In genomic region chrX:6849711-6850415, GRCh38 we compare ENCODE assay signal across 20 cellular contexts.
DNase-seq lines count a peak whose midpoint lies in the region; ATAC-seq, FAIRE-seq and TF ChIP-seq lines count a peak whose summit lies in the region.
"Had no signal": no experiment of that assay in that cellular context is flagged by ENCODE, and none has a peak within 500 bp of the region (broad histone marks: within the 10 kb centered on the region; RNA-seq: fewer than 3 reads in every experiment).

No MANE protein-coding gene starts in this region.

- no peaks in the 10 kb centered on the region for H4K20me1 ChIP-seq in astrocyte (ENCODE audit: insufficient read depth, low read length)

- H3K4me1 Mint-ChIP-seq in HFFc6 (ENCODE audit: low read depth) (peaks cover 11% of the 10 kb centered on the region; the same call in 1 of the 2 replicates), astrocyte (ENCODE audit: low read depth, unreplicated experiment) (peaks cover 14% of the 10 kb centered on the region)
- H3K4me1 Mint-ChIP-seq in naive thymus-derived CD4-positive, alpha-beta T cell: no peaks in the 10 kb centered on the region
- no peaks in the 10 kb centered on the region for H3K4me1 Mint-ChIP-seq in activated T-cell treated with anti-CD3 and anti-CD28 coated beads, Interleukin-2, amount 50 U/mL, for 4 hours (ENCODE audit: low read depth)
- H3K4me1 Mint-ChIP-seq: CD4-positive, alpha-beta memory T cell; naive thymus-derived CD8-positive, alpha-beta T cell had no signal

- H3K27me3 Mint-ChIP-seq in HFFc6 (ENCODE audit: insufficient read depth) (no peaks in the 10 kb centered on the region; the same call in 1 of the 2 replicates), astrocyte (ENCODE audit: low read depth, unreplicated experiment) (no peaks in the 10 kb centered on the region)
- peaks cover 0 to 3% (median 0%) of the 10 kb centered on the region in 5 donors for H3K27me3 Mint-ChIP-seq in naive thymus-derived CD4-positive, alpha-beta T cell
- no peaks in the 10 kb centered on the region for H3K27me3 Mint-ChIP-seq in activated T-cell treated with anti-CD3 and anti-CD28 coated beads, Interleukin-2, amount 50 U/mL, for 4 hours (ENCODE audit: low read depth)
- H3K27me3 Mint-ChIP-seq: CD4-positive, alpha-beta memory T cell; effector memory CD8-positive, alpha-beta T cell; naive thymus-derived CD8-positive, alpha-beta T cell had no signal

- no peak overlapping the region for H3K9ac ChIP-seq in astrocyte (ENCODE audit: low read length)

- ATAC-seq in naive thymus-derived CD4-positive, alpha-beta T cell: no peak
- no peak for ATAC-seq in HG02763 (IDR thresholded peaks at IDR 0.05; ENCODE audit: unreplicated experiment)
- no peak for ATAC-seq in activated T-cell treated with anti-CD3 and anti-CD28 coated beads, Interleukin-2, amount 50 U/mL, for 4 hours
- ATAC-seq: effector memory CD8-positive, alpha-beta T cell; left ventricle myocardium superior; naive thymus-derived CD8-positive, alpha-beta T cell; psoas muscle; stimulated activated naive CD8-positive, alpha-beta T cell treated with anti-CD3 and anti-CD28 coated beads, Interleukin-15, Interleukin-2, amounts not matched to agents 100 U/mL and 50 U/mL, for 24 hours had no signal

- POLR2A ChIA-PET in naive thymus-derived CD4-positive, alpha-beta T cell (lab: Charles Lee): no interaction called here

- H3K9me3 Mint-ChIP-seq in HFFc6 (no peaks in the 10 kb centered on the region; the same call in 1 of the 2 replicates), astrocyte (ENCODE audit: unreplicated experiment) (no peaks in the 10 kb centered on the region)
- H3K9me3 Mint-ChIP-seq in naive thymus-derived CD4-positive, alpha-beta T cell: peaks cover 0 to 2% (median 0%) of the 10 kb centered on the region in 11 donors
- peaks cover 3% of the 10 kb centered on the region for H3K9me3 Mint-ChIP-seq in activated T-cell treated with anti-CD3 and anti-CD28 coated beads, Interleukin-2, amount 50 U/mL, for 4 hours
- H3K9me3 Mint-ChIP-seq: effector memory CD8-positive, alpha-beta T cell had no signal

- no peak overlapping the region for H2AFZ ChIP-seq in astrocyte (ENCODE audit: low read depth, low read length)

- CTCF ChIA-PET in naive thymus-derived CD4-positive, alpha-beta T cell (lab: Charles Lee): no interaction called here

- no peak overlapping the region for H3K27ac ChIP-seq in astrocyte (ENCODE audit: low read depth, low read length)
- H3K27ac ChIP-seq in naive thymus-derived CD4-positive, alpha-beta T cell (ENCODE audit: low read depth, low read length): no peak overlapping the region
- H3K27ac ChIP-seq in ascending aorta: no peak overlapping the region
- H3K27ac ChIP-seq: psoas muscle had no signal

- intact Hi-C loops in naive thymus-derived CD4-positive, alpha-beta T cell (cut with micrococcal nuclease): no loop called here
- intact Hi-C loops in ascending aorta (cut with DNase I): no loop called here

- peak; percentile 3 for DNase-seq in AG08395 (ENCODE audit: low spot score)
- DNase-seq in HFFc6: peak; percentile 22
- DNase-seq in astrocyte (ENCODE audit: low read depth): peak; percentile 6
- DNase-seq in left kidney (ENCODE audit: low read depth, low spot score): peak; percentile 1
- no peak for DNase-seq in naive thymus-derived CD4-positive, alpha-beta T cell
- no peak for DNase-seq in ascending aorta (ENCODE audit: low spot score in 2 of 2)
- DNase-seq in activated T-cell treated with anti-CD3 and anti-CD28 coated beads, Interleukin-2, amount 50 U/mL, for 4 hours: no peak
- DNase-seq: activated CD4-positive, alpha-beta T cell treated with anti-CD3 and anti-CD28 coated beads for 4 hours; activated naive CD4-positive, alpha-beta T cell treated with anti-CD3 and anti-CD28 coated beads, Interleukin-2, amount 50 U/mL, for 16 hours; CD4-positive, alpha-beta memory T cell; effector memory CD8-positive, alpha-beta T cell; left ventricle myocardium superior; naive thymus-derived CD8-positive, alpha-beta T cell; NCI-H187 treated with DMSO at 0.1 percent for 48 hours; NCI-H524; psoas muscle; stimulated activated CD4-positive, alpha-beta T cell treated with anti-CD3 and anti-CD28 coated beads, Interleukin-12 subunit alpha, Interleukin-12 subunit beta, amount 100 ng/mL, for 4 hours; stimulated activated naive CD8-positive, alpha-beta T cell treated with anti-CD3 and anti-CD28 coated beads, Interleukin-15, Interleukin-2, amounts not matched to agents 100 U/mL and 50 U/mL, for 24 hours; T1000 had no signal

- TF ChIP-seq CTCF in HFFc6 (IDR thresholded peaks at IDR 0.05) (no peak), astrocyte (IDR thresholded peaks at IDR 0.05; ENCODE audit: insufficient read depth, low read depth, low read length) (no peak), ascending aorta (IDR thresholded peaks at IDR 0.05) (no peak)

- H3K9me3 ChIP-seq in astrocyte (ENCODE audit: insufficient read depth, low read depth, low read length): no peaks in the 10 kb centered on the region
- no peaks in the 10 kb centered on the region for H3K9me3 ChIP-seq in naive thymus-derived CD4-positive, alpha-beta T cell (ENCODE audit: control insufficient read depth in 2 of 3, low read length in 3 of 3)
- H3K9me3 ChIP-seq in ascending aorta: no peaks in the 10 kb centered on the region

- H3K79me2 ChIP-seq in astrocyte (ENCODE audit: insufficient read depth, low read length): no peaks in the 10 kb centered on the region

- H3K36me3 Mint-ChIP-seq in HFFc6 (ENCODE audit: low read depth) (no peaks in the 10 kb centered on the region), astrocyte (ENCODE audit: low read depth, unreplicated experiment) (no peaks in the 10 kb centered on the region)
- H3K36me3 Mint-ChIP-seq in naive thymus-derived CD4-positive, alpha-beta T cell: no peaks in the 10 kb centered on the region
- no peaks in the 10 kb centered on the region for H3K36me3 Mint-ChIP-seq in activated T-cell treated with anti-CD3 and anti-CD28 coated beads, Interleukin-2, amount 50 U/mL, for 4 hours (ENCODE audit: insufficient read depth)
- H3K36me3 Mint-ChIP-seq: CD4-positive, alpha-beta memory T cell had no signal

- peak overlapping the region; percentile 50 for H3K4me2 ChIP-seq in astrocyte (ENCODE audit: low read length)

- FAIRE-seq in astrocyte (lab: Jason Lieb, UNC): no peak

- H3K27me3 ChIP-seq in astrocyte (ENCODE audit: insufficient read depth, low read length) (no peaks in the 10 kb centered on the region), ascending aorta (no peaks in the 10 kb centered on the region)
- H3K27me3 ChIP-seq in naive thymus-derived CD4-positive, alpha-beta T cell (ENCODE audit: control insufficient read depth in 2 of 2, insufficient read depth in 2 of 2, low read length in 2 of 2): no peaks in the 10 kb centered on the region

- H3K4me1 ChIP-seq in astrocyte (ENCODE audit: insufficient read depth, low read length) (no peaks in the 10 kb centered on the region), ascending aorta (no peaks in the 10 kb centered on the region)
- H3K4me1 ChIP-seq in naive thymus-derived CD4-positive, alpha-beta T cell (ENCODE audit: control insufficient read depth in 2 of 2, insufficient read depth in 2 of 2, low read length in 2 of 2): no peaks in the 10 kb centered on the region
- H3K4me1 ChIP-seq: psoas muscle had no signal

- H3K4me3 ChIP-seq in astrocyte (ENCODE audit: insufficient read depth, low read depth, low read length) (no peak overlapping the region), ascending aorta (no peak overlapping the region)
- H3K4me3 ChIP-seq in naive thymus-derived CD4-positive, alpha-beta T cell (ENCODE audit: low read length): no peak overlapping the region
- H3K4me3 ChIP-seq: psoas muscle had no signal

- H3K27ac Mint-ChIP-seq in HFFc6 (peak overlapping the region; percentile 53), astrocyte (ENCODE audit: unreplicated experiment) (peak overlapping the region; percentile 97)
- H3K27ac Mint-ChIP-seq in naive thymus-derived CD4-positive, alpha-beta T cell: no peak overlapping the region
- H3K27ac Mint-ChIP-seq: CD4-positive, alpha-beta memory T cell; effector memory CD8-positive, alpha-beta T cell; naive thymus-derived CD8-positive, alpha-beta T cell had no signal

- H3K4me3 Mint-ChIP-seq in HFFc6 (peak overlapping the region; percentile 66; the same call in 1 of the 2 replicates), astrocyte (ENCODE audit: unreplicated experiment) (no peak overlapping the region)
- no peak overlapping the region for H3K4me3 Mint-ChIP-seq in naive thymus-derived CD4-positive, alpha-beta T cell
- no peak overlapping the region for H3K4me3 Mint-ChIP-seq in activated T-cell treated with anti-CD3 and anti-CD28 coated beads, Interleukin-2, amount 50 U/mL, for 4 hours
- H3K4me3 Mint-ChIP-seq: CD4-positive, alpha-beta memory T cell; effector memory CD8-positive, alpha-beta T cell; naive thymus-derived CD8-positive, alpha-beta T cell had no signal

- H3K36me3 ChIP-seq in astrocyte (ENCODE audit: insufficient read depth, low read length): no peaks in the 10 kb centered on the region
- no peaks in the 10 kb centered on the region for H3K36me3 ChIP-seq in naive thymus-derived CD4-positive, alpha-beta T cell (ENCODE audit: control insufficient read depth in 2 of 3, insufficient read depth in 3 of 3, low read length in 3 of 3)
- H3K36me3 ChIP-seq in ascending aorta: no peaks in the 10 kb centered on the region

Comparison
In these comparisons a context has a peak if more than half of its experiments do, and no peak if none do; other contexts are left out.
1. DNase-seq: peak in AG08395 (single experiment), HFFc6 (single experiment), astrocyte (single experiment) and left kidney (single experiment); none in naive thymus-derived CD4-positive, alpha-beta T cell (0 of 9), ascending aorta (0 of 2) and activated T-cell treated with anti-CD3 and anti-CD28 coated beads, Interleukin-2, amount 50 U/mL, for 4 hours (single experiment).
2. H3K27ac Mint-ChIP-seq: peak in HFFc6 (single experiment) and astrocyte (single experiment); none in naive thymus-derived CD4-positive, alpha-beta T cell (0 of 9).